23 cellular contexts compared by ENCODE assay signal in the genomic region with DNA sequence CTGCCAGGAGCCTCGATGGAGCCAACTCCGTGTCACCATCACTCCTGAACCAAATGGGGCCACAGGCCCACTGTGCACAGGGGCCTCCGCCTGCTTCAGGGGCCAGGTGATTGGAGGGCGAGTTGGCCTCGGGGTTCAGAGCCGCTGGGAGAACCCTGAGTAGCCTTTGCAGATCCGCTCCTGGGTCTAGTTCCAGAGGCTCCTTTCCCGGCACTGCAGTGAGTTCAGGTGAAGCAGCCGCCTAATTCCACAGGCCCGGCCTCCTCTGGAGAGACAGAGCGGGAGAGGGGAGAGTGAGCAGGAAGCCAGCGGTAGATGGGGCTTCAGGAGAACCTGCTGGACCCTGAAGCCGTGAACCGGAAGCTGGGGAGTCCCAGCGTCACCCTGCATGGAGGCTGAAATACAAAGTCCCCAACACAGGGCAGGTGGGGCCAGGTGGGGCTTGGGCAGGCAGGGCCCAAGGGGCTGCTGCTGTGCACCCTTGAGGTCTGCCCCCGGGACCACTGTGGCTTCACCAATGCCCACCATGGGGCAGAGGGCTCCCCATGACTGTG. TPM values are rescaled to one million over a fixed set of nuclear protein-coding genes. Genes with fewer than 3 reads are reported as not detected.
DNase-seq lines count a peak whose midpoint lies in the region; ATAC-seq and TF ChIP-seq lines count a peak whose summit lies in the region.
"Had no signal": no experiment of that assay in that cellular context is flagged by ENCODE, and none has a peak within 500 bp of the region (broad histone marks: within the 10 kb centered on the region; RNA-seq: fewer than 3 reads in every experiment).

No MANE protein-coding gene starts in this region.

- no CpG with 5 or more reads among the region's 16 CpGs for WGBS in neuronal stem cell (ENCODE audit: extremely low coverage in 2 of 2, insufficient read length in 2 of 2, insufficient replicate concordance in 1 of 2), 2 donors

- CTCF ChIA-PET in WTC11 (lab: Charles Lee), result interaction anchor here (1.0 kb wide), 1 partner anchor 66 kb away, joined by 4 read pairs; no protein-coding TSS in a partner anchor

- no peaks in the 10 kb centered on the region for H3K9me3 ChIP-seq in neuronal stem cell (replicated peaks in 1 of 2; ENCODE audit: control insufficient read depth in 2 of 2, insufficient read depth in 1 of 2, low read depth in 1 of 2, low read length in 2 of 2)
- H3K9me3 ChIP-seq: HAP-1, SK-N-SH had no signal

- no peak overlapping the region for H3K4me3 Mint-ChIP-seq in natural killer cell treated with Interleukin-12 subunit alpha and Interleukin-12 subunit beta and Interleukin-15 and Interleukin-18, amount 100 ng/mL, for 72 hours
- H3K4me3 Mint-ChIP-seq in natural killer cell (no peak overlapping the region), WTC11 (no peak overlapping the region)
- H3K4me3 Mint-ChIP-seq in activated T-helper 2 cell treated with anti-CD3 and anti-CD28 coated beads, Interferon-gamma antibody, Interleukin-2, Interleukin-4, amounts not matched to agents 10 μg/mL and 5 μg/mL and 100 μg/mL, durations not matched to agents 14 hours and 24 hours and 36 hours (ENCODE audit: low read depth), result no peak overlapping the region
- H3K4me3 Mint-ChIP-seq: CD4-positive, CD25-positive, alpha-beta regulatory T cell had no signal

- H3K27ac ChIP-seq in neuronal stem cell (replicated peaks; ENCODE audit: low read length), result no peak overlapping the region

- POLR2A ChIA-PET in WTC11 (lab: Charles Lee), result no interaction called here

- no peak overlapping the region for H2BK15ac ChIP-seq in neuronal stem cell (ENCODE audit: low read length)

- H3K18ac ChIP-seq in neuronal stem cell (ENCODE audit: low read length), result no peak overlapping the region

- H3K4ac ChIP-seq in neuronal stem cell (ENCODE audit: low read length), result no peak overlapping the region

- no peaks in the 10 kb centered on the region for H3K27me3 ChIP-seq in neuronal stem cell (ENCODE audit: control insufficient read depth in 3 of 3, insufficient read depth in 3 of 3, low read depth in 1 of 3, low read length in 3 of 3)

- H4K91ac ChIP-seq in neuronal stem cell (ENCODE audit: low read depth, low read length, poor library complexity), result no peak overlapping the region

- H3K23ac ChIP-seq in neuronal stem cell (ENCODE audit: low read depth, low read length, poor library complexity), result no peak overlapping the region

- H3K14ac ChIP-seq in neuronal stem cell (ENCODE audit: low read length), result no peak overlapping the region

- H2BK5ac ChIP-seq in neuronal stem cell (ENCODE audit: low read length), result no peak overlapping the region

- H2BK12ac ChIP-seq in neuronal stem cell (ENCODE audit: low read length), result no peak overlapping the region

- H3K27ac Mint-ChIP-seq in natural killer cell treated with Interleukin-12 subunit alpha and Interleukin-12 subunit beta and Interleukin-15 and Interleukin-18, amount 100 ng/mL, for 72 hours, result no peak overlapping the region
- H3K27ac Mint-ChIP-seq in natural killer cell (no peak overlapping the region), WTC11 (peak overlapping the region; percentile 65; the same call in 1 of the 2 replicates)
- H3K27ac Mint-ChIP-seq in activated T-helper 2 cell treated with anti-CD3 and anti-CD28 coated beads, Interferon-gamma antibody, Interleukin-2, Interleukin-4, amounts not matched to agents 10 μg/mL and 5 μg/mL and 100 μg/mL, durations not matched to agents 14 hours and 24 hours and 36 hours, result no peak overlapping the region
- H3K27ac Mint-ChIP-seq: CD4-positive, CD25-positive, alpha-beta regulatory T cell had no signal

- no peaks in the 10 kb centered on the region for H3K4me1 Mint-ChIP-seq in natural killer cell treated with Interleukin-12 subunit alpha and Interleukin-12 subunit beta and Interleukin-15 and Interleukin-18, amount 100 ng/mL, for 72 hours (ENCODE audit: low read depth in 2 of 2)
- H3K4me1 Mint-ChIP-seq in natural killer cell (peaks cover 0 to 6% of the 10 kb centered on the region in 2 donors), WTC11 (no peaks in the 10 kb centered on the region)
- no peaks in the 10 kb centered on the region for H3K4me1 Mint-ChIP-seq in activated T-helper 2 cell treated with anti-CD3 and anti-CD28 coated beads, Interferon-gamma antibody, Interleukin-2, Interleukin-4, amounts not matched to agents 10 μg/mL and 5 μg/mL and 100 μg/mL, durations not matched to agents 14 hours and 24 hours and 36 hours (ENCODE audit: low read depth)

- peaks cover 14 to 69% of the 10 kb centered on the region in 2 donors for H3K36me3 ChIP-seq in neuronal stem cell (replicated peaks in 1 of 2; ENCODE audit: control insufficient read depth in 2 of 2, insufficient read depth in 2 of 2, low read length in 2 of 2)

- no peak overlapping the region for H2AFZ ChIP-seq in neuronal stem cell (ENCODE audit: low read length)

- H3K36me3 Mint-ChIP-seq in natural killer cell treated with Interleukin-12 subunit alpha and Interleukin-12 subunit beta and Interleukin-15 and Interleukin-18, amount 100 ng/mL, for 72 hours, result no peaks in the 10 kb centered on the region
- H3K36me3 Mint-ChIP-seq in natural killer cell, result no peaks in the 10 kb centered on the region
- H3K36me3 Mint-ChIP-seq in WTC11, result peaks cover 25% of the 10 kb centered on the region
- peaks cover 18% of the 10 kb centered on the region for H3K36me3 Mint-ChIP-seq in activated T-helper 2 cell treated with anti-CD3 and anti-CD28 coated beads, Interferon-gamma antibody, Interleukin-2, Interleukin-4, amounts not matched to agents 10 μg/mL and 5 μg/mL and 100 μg/mL, durations not matched to agents 14 hours and 24 hours and 36 hours (ENCODE audit: low read depth)

- no peaks in the 10 kb centered on the region for H3K9me3 Mint-ChIP-seq in natural killer cell treated with Interleukin-12 subunit alpha and Interleukin-12 subunit beta and Interleukin-15 and Interleukin-18, amount 100 ng/mL, for 72 hours
- H3K9me3 Mint-ChIP-seq in natural killer cell (no peaks in the 10 kb centered on the region), WTC11 (no peaks in the 10 kb centered on the region)
- H3K9me3 Mint-ChIP-seq in activated T-helper 2 cell treated with anti-CD3 and anti-CD28 coated beads, Interferon-gamma antibody, Interleukin-2, Interleukin-4, amounts not matched to agents 10 μg/mL and 5 μg/mL and 100 μg/mL, durations not matched to agents 14 hours and 24 hours and 36 hours, result no peaks in the 10 kb centered on the region
- H3K9me3 Mint-ChIP-seq: CD4-positive, CD25-positive, alpha-beta regulatory T cell had no signal

- no peak overlapping the region for H4K8ac ChIP-seq in neuronal stem cell (ENCODE audit: low read depth, low read length)

- peaks cover 6% of the 10 kb centered on the region for H3K79me1 ChIP-seq in neuronal stem cell (ENCODE audit: low read depth, low read length)

- intact Hi-C loops in natural killer cell (cut with micrococcal nuclease), result loop anchor here (10.0 kb wide), 1 partner anchor 65 kb away; no protein-coding TSS in a partner anchor
- intact Hi-C loops in activated T-helper 2 cell treated with anti-CD3 and anti-CD28 coated beads, Interferon-gamma antibody, Interleukin-2, Interleukin-4, amounts not matched to agents 10 μg/mL and 5 μg/mL and 100 μg/mL, durations not matched to agents 14 hours and 24 hours and 36 hours (cut with micrococcal nuclease), result no loop called here

- no peak overlapping the region for H3K4me2 ChIP-seq in neuronal stem cell (ENCODE audit: insufficient read depth, low read length, poor library complexity, severe bottlenecking)
- H3K4me2 ChIP-seq: SK-N-SH had no signal

- H2AK5ac ChIP-seq in neuronal stem cell (ENCODE audit: low read depth, low read length), result peak overlapping the region; percentile 21

- DNase-seq in natural killer cell treated with Interleukin-12 subunit alpha and Interleukin-12 subunit beta and Interleukin-15 and Interleukin-18, amount 100 ng/mL, for 72 hours (ENCODE audit: low spot score), result peak; percentile 53
- DNase-seq in natural killer cell (no peak), WTC11 (ENCODE audit: low spot score) (no peak), neuronal stem cell (ENCODE audit: low spot score) (no peak), AG08395 (ENCODE audit: low spot score) (no peak)
- no peak for DNase-seq in stimulated activated naive CD4-positive, alpha-beta T cell treated with Interleukin-2 at 50 U/mL for 16 hours (lab: John Stamatoyannopoulos, UW)
- no peak for DNase-seq in activated T-helper 2 cell treated with anti-CD3 and anti-CD28 coated beads, Interferon-gamma antibody, Interleukin-2, Interleukin-4, amounts not matched to agents 10 μg/mL and 5 μg/mL and 100 μg/mL, durations not matched to agents 14 hours and 24 hours and 36 hours (ENCODE audit: low spot score)
- DNase-seq: CD4-positive, CD25-positive, alpha-beta regulatory T cell; COR-L47; DMS79; KBM-7; NCI-H1105; NCI-H146; NCI-H2029; NCI-H2227 treated with DMSO at 0.1 percent for 48 hours; NCI-H510A treated with DMSO at 0.1 percent for 48 hours; NCI-H748 treated with DMSO at 0.1 percent for 48 hours; SIG-M5; SK-N-SH had no signal

- H2BK120ac ChIP-seq in neuronal stem cell (ENCODE audit: low read depth, low read length), result peak overlapping the region; percentile 72

- TF ChIP-seq CTCF in natural killer cell (IDR thresholded peaks at IDR 0.05) (no peak), WTC11 (IDR thresholded peaks at IDR 0.05) (no peak)

- no peaks in the 10 kb centered on the region for H3K27me3 Mint-ChIP-seq in natural killer cell treated with Interleukin-12 subunit alpha and Interleukin-12 subunit beta and Interleukin-15 and Interleukin-18, amount 100 ng/mL, for 72 hours
- H3K27me3 Mint-ChIP-seq in natural killer cell (ENCODE audit: low read depth in 2 of 2), result no peaks in the 10 kb centered on the region
- no peaks in the 10 kb centered on the region for H3K27me3 Mint-ChIP-seq in WTC11 (ENCODE audit: low read depth)
- H3K27me3 Mint-ChIP-seq in activated T-helper 2 cell treated with anti-CD3 and anti-CD28 coated beads, Interferon-gamma antibody, Interleukin-2, Interleukin-4, amounts not matched to agents 10 μg/mL and 5 μg/mL and 100 μg/mL, durations not matched to agents 14 hours and 24 hours and 36 hours (ENCODE audit: low read depth), result no peaks in the 10 kb centered on the region
- H3K27me3 Mint-ChIP-seq: CD4-positive, CD25-positive, alpha-beta regulatory T cell had no signal

- peak overlapping the region in 1 of 2 donors; percentile 31 for H3K4me3 ChIP-seq in neuronal stem cell (ENCODE audit: low read length in 2 of 2)
- H3K4me3 ChIP-seq: HAP-1 had no signal

- ATAC-seq in natural killer cell treated with Interleukin-12 subunit alpha and Interleukin-12 subunit beta and Interleukin-15 and Interleukin-18, amount 100 ng/mL, for 72 hours, result no peak
- ATAC-seq in natural killer cell (no peak), WTC11 (no peak)
- ATAC-seq: HepG2 had no signal

- no peak overlapping the region for H3K9ac ChIP-seq in neuronal stem cell (ENCODE audit: low read depth, low read length, poor library complexity)
- H3K9ac ChIP-seq: SK-N-SH had no signal

- H3K4me1 ChIP-seq in neuronal stem cell (ENCODE audit: control insufficient read depth in 2 of 2, insufficient read depth in 1 of 2, low read depth in 1 of 2, low read length in 2 of 2), result no peaks in the 10 kb centered on the region
- H3K4me1 ChIP-seq: HAP-1 had no signal

RNA-seq across cellular contexts. Expression of gene DRD4, which starts 22.5 kb away (rescaled TPM):
- total RNA-seq in natural killer cell treated with Interleukin-12 subunit alpha and Interleukin-12 subunit beta and Interleukin-15 and Interleukin-18, amount 100 ng/mL, for 72 hours, result 1 to 10 TPM in 1 of 2 donors, under 1 TPM in 1; 0.48 to 1.3 TPM
- 1 to 10 TPM in 1 of 3 donors, under 1 TPM in 2; 0.49 to 1.2 (median 0.61) TPM for total RNA-seq in natural killer cell
- total RNA-seq in WTC11 (2021), result 3.7 to 5.8 TPM (median 5.5 TPM) in 3 replicates
- polyA plus RNA-seq in neuronal stem cell (2013, experiment 1 of 2), result 15.1 TPM
- polyA plus RNA-seq in neuronal stem cell (2013, experiment 2 of 2), result 15.5 TPM
- 0.18 and 0.30 TPM in 2 replicates for total RNA-seq in activated T-helper 2 cell treated with anti-CD3 and anti-CD28 coated beads, Interferon-gamma antibody, Interleukin-2, Interleukin-4, amounts not matched to agents 10 μg/mL and 5 μg/mL and 100 μg/mL, durations not matched to agents 14 hours and 24 hours and 36 hours
- total RNA-seq: A172; CD4-positive, CD25-positive, alpha-beta regulatory T cell had no signal
- polyA plus RNA-seq: CD4-positive, CD25-positive, alpha-beta regulatory T cell; SK-N-SH had no signal

RNA-seq across cellular contexts. Expression of gene SCT, which starts 32.6 kb away (rescaled TPM):
- total RNA-seq in natural killer cell treated with Interleukin-12 subunit alpha and Interleukin-12 subunit beta and Interleukin-15 and Interleukin-18, amount 100 ng/mL, for 72 hours, result not detected
- total RNA-seq in natural killer cell (not detected), WTC11 (2021) (2.3 to 3.3 TPM (median 2.9 TPM) in 3 replicates)
- not detected for polyA plus RNA-seq in neuronal stem cell (2013, experiment 1 of 2)
- polyA plus RNA-seq in neuronal stem cell (2013, experiment 2 of 2), result not detected
- total RNA-seq in activated T-helper 2 cell treated with anti-CD3 and anti-CD28 coated beads, Interferon-gamma antibody, Interleukin-2, Interleukin-4, amounts not matched to agents 10 μg/mL and 5 μg/mL and 100 μg/mL, durations not matched to agents 14 hours and 24 hours and 36 hours, result not detected in 2 replicates
- total RNA-seq: A172; CD4-positive, CD25-positive, alpha-beta regulatory T cell; HepG2 had no signal
- polyA plus RNA-seq: AG04450; CD4-positive, CD25-positive, alpha-beta regulatory T cell; HepG2; SK-N-SH had no signal

RNA-seq across cellular contexts. Expression of gene CDHR5, which starts 34.9 kb away (rescaled TPM):
- not detected for total RNA-seq in natural killer cell treated with Interleukin-12 subunit alpha and Interleukin-12 subunit beta and Interleukin-15 and Interleukin-18, amount 100 ng/mL, for 72 hours
- total RNA-seq in natural killer cell (not detected), WTC11 (2021) (0.26 to 0.34 TPM in 2 of 3 replicates, not detected in the other)
- polyA plus RNA-seq in neuronal stem cell (2013, experiment 1 of 2), result not detected
- not detected for polyA plus RNA-seq in neuronal stem cell (2013, experiment 2 of 2)
- total RNA-seq in activated T-helper 2 cell treated with anti-CD3 and anti-CD28 coated beads, Interferon-gamma antibody, Interleukin-2, Interleukin-4, amounts not matched to agents 10 μg/mL and 5 μg/mL and 100 μg/mL, durations not matched to agents 14 hours and 24 hours and 36 hours, result not detected in 2 replicates
- total RNA-seq: A172; CD4-positive, CD25-positive, alpha-beta regulatory T cell had no signal
- polyA plus RNA-seq: AG04450; CD4-positive, CD25-positive, alpha-beta regulatory T cell; SK-N-SH had no signal

RNA-seq across cellular contexts. Expression of gene DEAF1, which starts 35.4 kb away (rescaled TPM):
- total RNA-seq in natural killer cell treated with Interleukin-12 subunit alpha and Interleukin-12 subunit beta and Interleukin-15 and Interleukin-18, amount 100 ng/mL, for 72 hours, result 10 to 100 TPM; 23.2 to 83.6 TPM
- total RNA-seq in natural killer cell (10 to 100 TPM; 25.9 to 26.9 (median 26.8) TPM), WTC11 (2021) (62.2 to 85.3 TPM (median 81.1 TPM) in 3 replicates)
- polyA plus RNA-seq in neuronal stem cell (2013, experiment 1 of 2), result 37.2 TPM
- polyA plus RNA-seq in neuronal stem cell (2013, experiment 2 of 2), result 37.3 TPM
- 61.2 and 72.0 TPM in 2 replicates for total RNA-seq in activated T-helper 2 cell treated with anti-CD3 and anti-CD28 coated beads, Interferon-gamma antibody, Interleukin-2, Interleukin-4, amounts not matched to agents 10 μg/mL and 5 μg/mL and 100 μg/mL, durations not matched to agents 14 hours and 24 hours and 36 hours

RNA-seq across cellular contexts. Expression of gene TMEM80, which starts 36.0 kb away (rescaled TPM):
- 10 to 100 TPM; 15.3 to 20.3 TPM for total RNA-seq in natural killer cell treated with Interleukin-12 subunit alpha and Interleukin-12 subunit beta and Interleukin-15 and Interleukin-18, amount 100 ng/mL, for 72 hours
- total RNA-seq in natural killer cell, result 10 to 100 TPM; 17.8 to 42.1 (median 33.0) TPM
- total RNA-seq in WTC11 (2021), result 23.4 to 28.4 TPM (median 24.5 TPM) in 3 replicates
- 20.9 TPM for polyA plus RNA-seq in neuronal stem cell (2013, experiment 1 of 2)
- polyA plus RNA-seq in neuronal stem cell (2013, experiment 2 of 2), result 21.7 TPM
- 11.4 and 13.0 TPM in 2 replicates for total RNA-seq in activated T-helper 2 cell treated with anti-CD3 and anti-CD28 coated beads, Interferon-gamma antibody, Interleukin-2, Interleukin-4, amounts not matched to agents 10 μg/mL and 5 μg/mL and 100 μg/mL, durations not matched to agents 14 hours and 24 hours and 36 hours
